In the genomic region with DNA sequence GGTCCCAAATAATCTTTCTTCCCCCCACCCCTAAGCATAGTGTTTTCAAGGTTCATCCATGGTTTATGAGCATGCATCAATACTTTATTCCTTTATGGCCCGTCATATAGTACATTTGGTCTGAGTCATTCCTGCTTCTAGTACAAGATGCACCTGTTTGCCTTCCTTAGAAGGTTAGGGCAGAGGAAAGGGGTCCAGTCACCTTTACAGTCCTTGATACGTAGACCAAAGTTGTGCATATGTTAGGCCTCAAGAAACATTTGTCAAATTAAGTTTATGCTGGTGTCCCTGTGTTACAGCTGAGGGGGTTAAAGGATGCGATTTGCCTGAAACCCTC, we compare ENCODE assay signal across 8 cellular contexts. TPM values are rescaled to one million over a fixed set of nuclear protein-coding genes. Genes with fewer than 3 reads are reported as not detected.
DNase-seq lines count a peak whose midpoint lies in the region; ATAC-seq and TF ChIP-seq lines count a peak whose summit lies in the region.

No MANE protein-coding gene starts in this region.

- H4K20me1 ChIP-seq in SK-N-SH (ENCODE audit: insufficient read depth), result peaks cover 11% of the 10 kb centered on the region

- H3K36me3 ChIP-seq in SK-N-SH (replicated peaks in 1 of 2; ENCODE audit: control insufficient read depth in 1 of 2, insufficient read depth in 2 of 2, low read length in 1 of 2), result peaks cover 4 to 15% of the 10 kb centered on the region in 2 experiments
- no peaks in the 10 kb centered on the region for H3K36me3 ChIP-seq in testis (ENCODE audit: low read depth, missing control alignments)

- H3K9me2 ChIP-seq in SK-N-SH, result no peaks in the 10 kb centered on the region

- peaks cover 7% of the 10 kb centered on the region for H3F3A ChIP-seq in SK-N-SH (replicated peaks; ENCODE audit: insufficient read depth)

- 66% methylated on average over 3 of the region's 3 CpGs for WGBS in SK-N-SH (ENCODE audit: low lambda C conversion rate)
- 38 to 43% methylated on average over 3 of the region's 3 CpGs for WGBS in testis, 2 donors

- peak overlapping the region; percentile 91 for H3K9ac ChIP-seq in SK-N-SH

- CTCF ChIA-PET in SK-N-SH (lab: Yijun Ruan, JAX), result interaction anchor here (0.9 to 1.4 kb wide), 3 partner anchors 13 to 211 kb away, joined by 3 to 5 read pairs (median 3); no protein-coding TSS in a partner anchor

- no peaks in the 10 kb centered on the region for H3K9me3 ChIP-seq in SK-N-SH
- no peaks in the 10 kb centered on the region for H3K9me3 ChIP-seq in testis

- H3K27me3 ChIP-seq in SK-N-SH (ENCODE audit: insufficient read depth) (no peaks in the 10 kb centered on the region), layer of hippocampus (ENCODE audit: control insufficient read depth, insufficient read depth, low read length) (no peaks in the 10 kb centered on the region), testis (no peaks in the 10 kb centered on the region)

- H3K79me2 ChIP-seq in SK-N-SH (ENCODE audit: insufficient read depth), result peaks cover 47% of the 10 kb centered on the region

- ATAC-seq in SK-N-SH treated with all-trans-retinoic acid at 6 μM for 48 hours, result no peak
- no peak for ATAC-seq in activated naive CD8-positive, alpha-beta T cell treated with anti-CD3 and anti-CD28 coated beads, Interleukin-2, amount 50 U/mL, for 24 hours
- no peak for ATAC-seq in HG03460 (IDR thresholded peaks at IDR 0.05; ENCODE audit: unreplicated experiment)
- no peak for ATAC-seq in HG03442 (IDR thresholded peaks at IDR 0.05; ENCODE audit: unreplicated experiment)

- H3K27ac ChIP-seq in SK-N-SH (ENCODE audit: low read depth in 2 of 2, low read length in 1 of 2), result peak overlapping the region; percentile 86 to 98
- peak overlapping the region; percentile 98 for H3K27ac ChIP-seq in layer of hippocampus (ENCODE audit: low read depth, low read length)
- peak overlapping the region; percentile 98 to 99 for H3K27ac ChIP-seq in testis

- POLR2A ChIA-PET in SK-N-SH (lab: Yijun Ruan, JAX), result interaction anchor here (1.2 to 2.0 kb wide), 4 partner anchors 13 to 21 kb away, joined by 4 to 14 read pairs (median 5); no protein-coding TSS in a partner anchor

- no peak for TF ChIP-seq EP300 in SK-N-SH (IDR thresholded peaks at IDR 0.05; ENCODE audit: borderline replicate concordance in 1 of 2, low read depth in 1 of 2, low read length in 1 of 2)

- no peaks in the 10 kb centered on the region for H3K27me3 Mint-ChIP-seq in activated naive CD8-positive, alpha-beta T cell treated with anti-CD3 and anti-CD28 coated beads, Interleukin-2, amount 50 U/mL, for 24 hours

- no peaks in the 10 kb centered on the region for H3K36me3 Mint-ChIP-seq in activated naive CD8-positive, alpha-beta T cell treated with anti-CD3 and anti-CD28 coated beads, Interleukin-2, amount 50 U/mL, for 24 hours (ENCODE audit: low read depth)

- DNase-seq in SK-N-SH, result no peak
- DNase-seq in activated naive CD8-positive, alpha-beta T cell treated with anti-CD3 and anti-CD28 coated beads, Interleukin-2, amount 50 U/mL, for 24 hours, result no peak
- DNase-seq in testis, result no peak
- DNase-seq in NCI-H146 (lab: John Stamatoyannopoulos, UW), result no peak

- TF ChIP-seq POLR2A in testis (IDR thresholded peaks at IDR 0.05), result no peak

- H3K4me1 ChIP-seq in SK-N-SH (ENCODE audit: control insufficient read depth in 1 of 2, insufficient read depth in 2 of 2, low read depth in 1 of 2, low read length in 1 of 2) (peaks cover 13 to 16% of the 10 kb centered on the region in 2 experiments; a peak in 3 of 4 replicates), testis (peaks cover 25% of the 10 kb centered on the region)

- no peak for TF ChIP-seq RAD21 in SK-N-SH (IDR thresholded peaks at IDR 0.05; ENCODE audit: low read length)

- H3K4me2 ChIP-seq in SK-N-SH, result peak overlapping the region; percentile 81

- H2AFZ ChIP-seq in SK-N-SH (ENCODE audit: low read depth), result no peak overlapping the region

- peaks cover 44% of the 10 kb centered on the region for H3K4me1 Mint-ChIP-seq in activated naive CD8-positive, alpha-beta T cell treated with anti-CD3 and anti-CD28 coated beads, Interleukin-2, amount 50 U/mL, for 24 hours

- peak overlapping the region; percentile 89 to 94 for H3K4me3 ChIP-seq in SK-N-SH (ENCODE audit: low read depth in 2 of 2, low read length in 1 of 2)
- peak overlapping the region; percentile 96 to 99 for H3K4me3 ChIP-seq in testis

- peak overlapping the region; percentile 97 for H3K27ac Mint-ChIP-seq in activated naive CD8-positive, alpha-beta T cell treated with anti-CD3 and anti-CD28 coated beads, Interleukin-2, amount 50 U/mL, for 24 hours

- intact Hi-C loops in testis (cut with DNase I; ENCODE audit: low total_unique reads), result no loop called here

- TF ChIP-seq CTCF in SK-N-SH (IDR thresholded peaks at IDR 0.05), result no peak
- TF ChIP-seq CTCF in testis (IDR thresholded peaks at IDR 0.05), result no peak

- H3K4me3 Mint-ChIP-seq in activated naive CD8-positive, alpha-beta T cell treated with anti-CD3 and anti-CD28 coated beads, Interleukin-2, amount 50 U/mL, for 24 hours, result peak overlapping the region; percentile 94

- no peaks in the 10 kb centered on the region for H3K9me3 Mint-ChIP-seq in activated naive CD8-positive, alpha-beta T cell treated with anti-CD3 and anti-CD28 coated beads, Interleukin-2, amount 50 U/mL, for 24 hours

TF ChIP-seq in SK-N-SH, 30 proteins besides CTCF, POLR2A, EP300 and RAD21 (continues in another document):
- TF ChIP-seq IRF3 (IDR thresholded peaks at IDR 0.05; ENCODE audit: low read depth, low read length), result no peak
- no peak for TF ChIP-seq PBX3 (IDR thresholded peaks at IDR 0.05)
- TF ChIP-seq ELF1 (IDR thresholded peaks at IDR 0.05), result no peak
- TF ChIP-seq, protein P1, sequence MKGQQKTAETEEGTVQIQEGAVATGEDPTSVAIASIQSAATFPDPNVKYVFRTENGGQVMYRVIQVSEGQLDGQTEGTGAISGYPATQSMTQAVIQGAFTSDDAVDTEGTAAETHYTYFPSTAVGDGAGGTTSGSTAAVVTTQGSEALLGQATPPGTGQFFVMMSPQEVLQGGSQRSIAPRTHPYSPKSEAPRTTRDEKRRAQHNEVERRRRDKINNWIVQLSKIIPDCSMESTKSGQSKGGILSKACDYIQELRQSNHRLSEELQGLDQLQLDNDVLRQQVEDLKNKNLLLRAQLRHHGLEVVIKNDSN (IDR thresholded peaks at IDR 0.05; ENCODE audit: borderline replicate concordance, low read depth), result no peak

TF ChIP-seq in SK-N-SH treated with all-trans-retinoic acid at 6 μM for 48 hours, 23 proteins besides CTCF, POLR2A, EP300 and RAD21:
- TF ChIP-seq ESRRG (CRISPR knock-in tag; IDR thresholded peaks at IDR 0.05) (no peak), ZNF70 (CRISPR knock-in tag; IDR thresholded peaks at IDR 0.05) (no peak), ZFP3 (CRISPR knock-in tag; IDR thresholded peaks at IDR 0.05) (no peak), ISL1 (CRISPR knock-in tag; IDR thresholded peaks at IDR 0.05) (no peak)
- TF ChIP-seq, protein P2, sequence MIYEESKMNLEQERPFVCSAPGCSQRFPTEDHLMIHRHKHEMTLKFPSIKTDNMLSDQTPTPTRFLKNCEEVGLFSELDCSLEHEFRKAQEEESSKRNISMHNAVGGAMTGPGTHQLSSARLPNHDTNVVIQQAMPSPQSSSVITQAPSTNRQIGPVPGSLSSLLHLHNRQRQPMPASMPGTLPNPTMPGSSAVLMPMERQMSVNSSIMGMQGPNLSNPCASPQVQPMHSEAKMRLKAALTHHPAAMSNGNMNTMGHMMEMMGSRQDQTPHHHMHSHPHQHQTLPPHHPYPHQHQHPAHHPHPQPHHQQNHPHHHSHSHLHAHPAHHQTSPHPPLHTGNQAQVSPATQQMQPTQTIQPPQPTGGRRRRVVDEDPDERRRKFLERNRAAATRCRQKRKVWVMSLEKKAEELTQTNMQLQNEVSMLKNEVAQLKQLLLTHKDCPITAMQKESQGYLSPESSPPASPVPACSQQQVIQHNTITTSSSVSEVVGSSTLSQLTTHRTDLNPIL (CRISPR knock-in tag; IDR thresholded peaks at IDR 0.05; ENCODE audit: low read depth), result no peak
- TF ChIP-seq, protein P3, sequence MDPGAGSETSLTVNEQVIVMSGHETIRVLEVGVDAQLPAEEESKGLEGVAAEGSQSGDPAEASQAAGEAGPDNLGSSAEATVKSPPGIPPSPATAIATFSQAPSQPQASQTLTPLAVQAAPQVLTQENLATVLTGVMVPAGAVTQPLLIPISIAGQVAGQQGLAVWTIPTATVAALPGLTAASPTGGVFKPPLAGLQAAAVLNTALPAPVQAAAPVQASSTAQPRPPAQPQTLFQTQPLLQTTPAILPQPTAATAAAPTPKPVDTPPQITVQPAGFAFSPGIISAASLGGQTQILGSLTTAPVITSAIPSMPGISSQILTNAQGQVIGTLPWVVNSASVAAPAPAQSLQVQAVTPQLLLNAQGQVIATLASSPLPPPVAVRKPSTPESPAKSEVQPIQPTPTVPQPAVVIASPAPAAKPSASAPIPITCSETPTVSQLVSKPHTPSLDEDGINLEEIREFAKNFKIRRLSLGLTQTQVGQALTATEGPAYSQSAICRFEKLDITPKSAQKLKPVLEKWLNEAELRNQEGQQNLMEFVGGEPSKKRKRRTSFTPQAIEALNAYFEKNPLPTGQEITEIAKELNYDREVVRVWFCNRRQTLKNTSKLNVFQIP (CRISPR knock-in tag; IDR thresholded peaks at IDR 0.05; ENCODE audit: borderline replicate concordance, low read depth), result no peak

RNA-seq across cellular contexts. Expression of gene CYB5D2, which starts 1.4 kb away (rescaled TPM):
- 62.1 and 62.5 TPM in 2 replicates for polyA plus RNA-seq in SK-N-SH (2012; rRNA removed)
- 39.8 and 49.8 TPM in 2 replicates for polyA plus RNA-seq in SK-N-SH (2012; cell fraction: cytosol; rRNA removed)
- polyA plus RNA-seq in SK-N-SH (2012; cell fraction: nucleus; rRNA removed), result 40.5 and 54.1 TPM in 2 replicates
- 10 to 100 TPM; 75.1 to 90.3 TPM for total RNA-seq in testis
- 102 TPM for polyA plus RNA-seq in testis (ENCODE audit: insufficient read depth, low read depth, low replicate concordance)

RNA-seq across cellular contexts. Expression of gene ZZEF1, which starts 1.5 kb away (rescaled TPM):
- polyA plus RNA-seq in SK-N-SH (2012; rRNA removed) (7.2 and 8.9 TPM in 2 replicates), testis (ENCODE audit: insufficient read depth, low read depth, low replicate concordance) (36.3 TPM)
- 4.2 and 5.3 TPM in 2 replicates for polyA plus RNA-seq in SK-N-SH (2012; cell fraction: cytosol; rRNA removed)
- 23.3 and 24.0 TPM in 2 replicates for polyA plus RNA-seq in SK-N-SH (2012; cell fraction: nucleus; rRNA removed)
- total RNA-seq in testis, result 100 to 1,000 TPM; 115 to 129 TPM
